8 cellular contexts compared by ENCODE assay signal in the genomic region with DNA sequence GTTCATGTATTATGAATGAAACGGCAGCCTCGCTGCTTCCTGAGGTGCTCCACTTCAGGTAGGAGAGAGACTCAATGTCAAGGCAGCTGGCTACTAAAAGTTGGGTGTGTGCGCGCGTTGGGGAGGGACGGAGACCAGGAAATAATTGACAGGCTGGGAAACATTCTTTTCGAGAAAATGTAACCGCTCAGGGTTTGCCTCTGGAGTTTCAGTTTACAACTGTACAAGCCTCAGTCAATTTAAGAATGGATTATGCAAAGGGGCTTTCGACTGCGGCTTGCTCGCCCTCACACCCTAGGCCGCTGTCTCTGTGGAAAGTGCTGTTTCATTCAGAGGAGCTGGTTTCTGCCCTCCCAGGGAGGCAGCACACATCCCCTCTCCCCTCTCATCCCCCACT. TPM values are rescaled to one million over a fixed set of nuclear protein-coding genes. Genes with fewer than 3 reads are reported as not detected.
DNase-seq lines count a peak whose midpoint lies in the region; ATAC-seq, FAIRE-seq and TF ChIP-seq lines count a peak whose summit lies in the region.

No MANE protein-coding gene starts in this region.

- 2 to 5% methylated on average over 10 to 12 of the region's 12 CpGs for WGBS in tibial nerve, 2 donors

- no peaks in the 10 kb centered on the region for H3K9me3 ChIP-seq in OCI-LY3 (ENCODE audit: insufficient read depth, low read length)
- no peaks in the 10 kb centered on the region for H3K9me3 ChIP-seq in mononuclear cell (ENCODE audit: low read depth, low read length)
- H3K9me3 ChIP-seq in tibial nerve, result no peaks in the 10 kb centered on the region

- ATAC-seq in HG02798 (IDR thresholded peaks at IDR 0.05; ENCODE audit: poor library complexity, unreplicated experiment), result peak; percentile 79

- H3K9ac ChIP-seq in OCI-LY3 (ENCODE audit: low read length), result peak overlapping the region; percentile 85

- peak; percentile 57 for DNase-seq in activated naive CD4-positive, alpha-beta T cell treated with Interleukin-2 at 50 U/mL for 16 hours
- no peak for DNase-seq in activated naive CD4-positive, alpha-beta T cell (lab: John Stamatoyannopoulos, UW)
- DNase-seq in bronchial epithelial cell (ENCODE audit: low read depth) (no peak), tibial nerve (ENCODE audit: low spot score in 2 of 2) (no peak), activated gamma-delta T cell (lab: John Stamatoyannopoulos, UW) (no peak)

- no peak for TF ChIP-seq POLR2A in tibial nerve (IDR thresholded peaks at IDR 0.05)

- no peaks in the 10 kb centered on the region for H4K20me1 ChIP-seq in OCI-LY3 (ENCODE audit: insufficient read depth, low read length)

- peak overlapping the region; percentile 89 for H3K4me3 ChIP-seq in OCI-LY3 (ENCODE audit: low read length)
- peak overlapping the region; percentile 51 for H3K4me3 ChIP-seq in bronchial epithelial cell (ENCODE audit: low read depth, low read length)
- H3K4me3 ChIP-seq in mononuclear cell (ENCODE audit: low read length), result peak overlapping the region; percentile 48
- H3K4me3 ChIP-seq in tibial nerve, result peak overlapping the region; percentile 52 to 88 (median 73)

- H3K36me3 ChIP-seq in OCI-LY3 (replicated peaks; ENCODE audit: low read depth, low read length) (no peaks in the 10 kb centered on the region), bronchial epithelial cell (ENCODE audit: control insufficient read depth, insufficient read depth, low read length) (no peaks in the 10 kb centered on the region), tibial nerve (no peaks in the 10 kb centered on the region)

- TF ChIP-seq EP300 in tibial nerve (IDR thresholded peaks at IDR 0.05), result no peak

- peaks cover 2% of the 10 kb centered on the region; the same call in 1 of the 2 replicates for H3K79me2 ChIP-seq in OCI-LY3 (ENCODE audit: low read length)

- TF ChIP-seq CTCF in OCI-LY3 (IDR thresholded peaks at IDR 0.05; ENCODE audit: low read depth, low read length), result no peak
- TF ChIP-seq CTCF in bronchial epithelial cell (IDR thresholded peaks at IDR 0.05; ENCODE audit: insufficient read depth, low read length, severe bottlenecking), result no peak
- no peak for TF ChIP-seq CTCF in tibial nerve (IDR thresholded peaks at IDR 0.05)

- H3K4me1 ChIP-seq in OCI-LY3 (ENCODE audit: low read length) (peaks cover 18% of the 10 kb centered on the region), mononuclear cell (ENCODE audit: insufficient read depth, low read length) (peaks cover 24% of the 10 kb centered on the region), tibial nerve (peaks cover 0 to 24% (median 9%) of the 10 kb centered on the region in 4 donors)

- H3K27me3 ChIP-seq in OCI-LY3 (ENCODE audit: low read depth, low read length) (peaks cover 44% of the 10 kb centered on the region), bronchial epithelial cell (ENCODE audit: control insufficient read depth, insufficient read depth, low read length) (no peaks in the 10 kb centered on the region), mononuclear cell (ENCODE audit: insufficient read depth, low read length) (peaks cover 37% of the 10 kb centered on the region), tibial nerve (no peaks in the 10 kb centered on the region)

- H3K4me2 ChIP-seq in OCI-LY3 (ENCODE audit: low read length), result peak overlapping the region; percentile 84

- H3K27ac ChIP-seq in OCI-LY3 (ENCODE audit: low read length) (peak overlapping the region; percentile 54), tibial nerve (peak overlapping the region; percentile 83 to 98 (median 90))

- FAIRE-seq in bronchial epithelial cell (lab: Jason Lieb, UNC), result no peak

- H2AFZ ChIP-seq in OCI-LY3 (ENCODE audit: low read depth, low read length), result peak overlapping the region; percentile 64; the same call in 1 of the 2 replicates

RNA-seq across cellular contexts. Expression of a gene that starts 4.4 kb away (rescaled TPM):
- total RNA-seq in bronchial epithelial cell, result 2.4 and 3.4 TPM in 2 replicates
- total RNA-seq in mononuclear cell, result 1.7 TPM
- total RNA-seq in tibial nerve, result 10 to 100 TPM; 21.9 to 28.8 (median 25.5) TPM
